25 cellular contexts compared by ENCODE assay signal in the genomic region with DNA sequence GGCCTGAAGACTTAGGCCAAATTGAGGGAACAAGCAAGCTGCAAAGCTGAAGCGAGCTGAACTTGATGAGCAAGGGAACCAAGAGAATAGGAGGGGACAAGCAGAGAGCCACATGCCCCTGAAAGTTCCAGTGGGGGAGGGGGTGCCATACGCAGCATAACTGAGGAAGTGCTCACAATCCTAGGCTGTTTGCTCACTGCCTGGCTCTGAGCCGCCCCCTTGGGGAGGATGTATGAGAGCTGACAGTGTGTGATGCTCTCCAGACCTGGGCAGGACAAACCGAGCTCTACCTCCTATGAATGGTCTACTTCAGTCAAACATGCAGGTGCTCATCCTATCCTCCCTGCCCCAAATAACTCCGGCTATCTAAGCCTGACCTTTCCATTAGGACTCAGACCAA. TPM values are rescaled to one million over a fixed set of nuclear protein-coding genes. Genes with fewer than 3 reads are reported as not detected.
DNase-seq lines count a peak whose midpoint lies in the region; ATAC-seq and TF ChIP-seq lines count a peak whose summit lies in the region.
"Had no signal": no experiment of that assay in that cellular context is flagged by ENCODE, and none has a peak within 500 bp of the region (broad histone marks: within the 10 kb centered on the region; RNA-seq: fewer than 3 reads in every experiment).

No MANE protein-coding gene starts in this region.

- H3K27me3 ChIP-seq in upper lobe of right lung = no peaks in the 10 kb centered on the region
- H3K27me3 ChIP-seq: BE2C, SJSA1 had no signal

- peaks cover 57% of the 10 kb centered on the region for H3K27me3 Mint-ChIP-seq in stimulated activated naive CD8-positive, alpha-beta T cell treated with anti-CD3 and anti-CD28 coated beads, Interleukin-15, amount 100 ng/mL, for 72 hours

- intact Hi-C loops in upper lobe of right lung (cut with DNase I) = no loop called here

- H3K4me1 ChIP-seq in upper lobe of right lung = no peaks in the 10 kb centered on the region
- H3K4me1 ChIP-seq: BE2C, SJSA1 had no signal

- no peak overlapping the region for H3K27ac Mint-ChIP-seq in stimulated activated naive CD8-positive, alpha-beta T cell treated with anti-CD3 and anti-CD28 coated beads, Interleukin-15, amount 100 ng/mL, for 72 hours
- H3K27ac Mint-ChIP-seq: CD8-positive, alpha-beta memory T cell had no signal

- H3K4me3 ChIP-seq in upper lobe of right lung = no peak overlapping the region
- H3K4me3 ChIP-seq: SJSA1 had no signal

- peak; percentile 19 for ATAC-seq in stimulated activated naive CD8-positive, alpha-beta T cell treated with anti-CD3 and anti-CD28 coated beads, Interleukin-15, amount 100 ng/mL, for 72 hours
- no peak for ATAC-seq in stimulated activated naive CD8-positive, alpha-beta T cell treated with anti-CD3 and anti-CD28 coated beads, Interleukin-15, Interleukin-2, amounts not matched to agents 100 U/mL and 50 U/mL, for 24 hours
- ATAC-seq in upper lobe of right lung = peak; percentile 38
- no peak for ATAC-seq in GM18867 (IDR thresholded peaks at IDR 0.05; ENCODE audit: unreplicated experiment)
- ATAC-seq: HepG2 had no signal

- no peaks in the 10 kb centered on the region for H3K9me3 ChIP-seq in upper lobe of right lung
- H3K9me3 ChIP-seq: BE2C, SJSA1 had no signal

- DNase-seq in stimulated activated naive CD8-positive, alpha-beta T cell treated with anti-CD3 and anti-CD28 coated beads, Interleukin-15, amount 100 ng/mL, for 72 hours = no peak
- DNase-seq in stimulated activated naive CD8-positive, alpha-beta T cell treated with anti-CD3 and anti-CD28 coated beads, Interleukin-15, Interleukin-2, amounts not matched to agents 100 U/mL and 50 U/mL, for 24 hours = no peak
- DNase-seq in amniotic epithelial cell (ENCODE audit: low read depth) (peak; percentile 2), islet precursor cell (peak; percentile 80), upper lobe of right lung (no peak), germinal center (ENCODE audit: low spot score) (no peak), NCI-H748 (lab: John Stamatoyannopoulos, UW; ENCODE audit: unreplicated experiment) (no peak)
- DNase-seq: BE2C; CD8-positive, alpha-beta memory T cell; DMS 273 treated with DMSO at 0.1 percent for 48 hours; DMS79; GOT3; Kasumi-1; NCI-H1105; NCI-H1436 treated with DMSO at 0.1 percent for 48 hours; NCI-H187 treated with DMSO at 0.1 percent for 48 hours; NCI-H526 treated with DMSO at 0.1 percent for 48 hours; Right ventricle myocardium superior; RPMI8226 had no signal

- no peaks in the 10 kb centered on the region for H3K4me1 Mint-ChIP-seq in stimulated activated naive CD8-positive, alpha-beta T cell treated with anti-CD3 and anti-CD28 coated beads, Interleukin-15, amount 100 ng/mL, for 72 hours
- H3K4me1 Mint-ChIP-seq: CD14-positive monocyte; CD8-positive, alpha-beta memory T cell had no signal

- no peak overlapping the region for H3K4me3 Mint-ChIP-seq in stimulated activated naive CD8-positive, alpha-beta T cell treated with anti-CD3 and anti-CD28 coated beads, Interleukin-15, amount 100 ng/mL, for 72 hours
- H3K4me3 Mint-ChIP-seq: CD14-positive monocyte; CD8-positive, alpha-beta memory T cell had no signal

- no peak overlapping the region for H3K27ac ChIP-seq in upper lobe of right lung
- H3K27ac ChIP-seq: 22Rv1, SJSA1 had no signal

- TF ChIP-seq CTCF in upper lobe of right lung (IDR thresholded peaks at IDR 0.05) = no peak

- no peaks in the 10 kb centered on the region for H3K36me3 ChIP-seq in upper lobe of right lung
- H3K36me3 ChIP-seq: BE2C had no signal

- no peaks in the 10 kb centered on the region for H3K9me3 Mint-ChIP-seq in stimulated activated naive CD8-positive, alpha-beta T cell treated with anti-CD3 and anti-CD28 coated beads, Interleukin-15, amount 100 ng/mL, for 72 hours
- H3K9me3 Mint-ChIP-seq: CD8-positive, alpha-beta memory T cell had no signal

RNA-seq across cellular contexts. Expression of gene FAXC, which starts 52.1 kb away (rescaled TPM):
- total RNA-seq in upper lobe of right lung = 5.4 TPM
- total RNA-seq: CD8-positive, alpha-beta memory T cell; HT-29; Right ventricle myocardium superior had no signal

Comparison
In these comparisons a context has a peak if more than half of its experiments do, and no peak if none do; other contexts are left out.
1. ATAC-seq: peak in stimulated activated naive CD8-positive, alpha-beta T cell treated with anti-CD3 and anti-CD28 coated beads, Interleukin-15, amount 100 ng/mL, for 72 hours (single experiment) and upper lobe of right lung (single experiment); none in stimulated activated naive CD8-positive, alpha-beta T cell treated with anti-CD3 and anti-CD28 coated beads, Interleukin-15, Interleukin-2, amounts not matched to agents 100 U/mL and 50 U/mL, for 24 hours (single experiment) and GM18867 (single experiment).
2. DNase-seq: peak in amniotic epithelial cell (single experiment) and islet precursor cell (single experiment); none in stimulated activated naive CD8-positive, alpha-beta T cell treated with anti-CD3 and anti-CD28 coated beads, Interleukin-15, amount 100 ng/mL, for 72 hours (0 of 2), stimulated activated naive CD8-positive, alpha-beta T cell treated with anti-CD3 and anti-CD28 coated beads, Interleukin-15, Interleukin-2, amounts not matched to agents 100 U/mL and 50 U/mL, for 24 hours (single experiment), upper lobe of right lung (single experiment), germinal center (single experiment) and NCI-H748 (single experiment).